11 cellular contexts compared by ENCODE assay signal in the genomic region with DNA sequence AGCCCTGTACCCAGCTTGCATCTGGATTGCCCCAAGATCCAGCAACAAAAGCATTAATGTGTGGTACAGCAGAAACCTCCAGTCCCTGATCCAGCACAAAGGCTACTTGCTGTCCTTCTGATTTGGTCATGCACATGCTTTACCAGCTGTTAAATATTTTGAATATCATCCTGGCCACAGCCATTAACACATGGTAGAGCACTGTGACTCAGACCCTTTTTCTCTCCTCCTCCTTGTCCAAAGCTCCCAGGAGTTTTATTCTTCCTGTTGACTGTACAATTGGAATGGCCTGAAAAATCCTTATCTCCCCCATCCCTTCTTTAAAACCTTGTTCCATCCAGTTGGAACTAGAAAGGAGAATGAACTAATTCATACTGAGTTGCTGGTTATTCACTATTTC.
DNase-seq lines count a peak whose midpoint lies in the region; ATAC-seq and TF ChIP-seq lines count a peak whose summit lies in the region.
"Had no signal": no experiment of that assay in that cellular context is flagged by ENCODE, and none has a peak within 500 bp of the region (broad histone marks: within the 10 kb centered on the region; RNA-seq: fewer than 3 reads in every experiment).

No MANE protein-coding gene starts in this region.

- no peaks in the 10 kb centered on the region for H3K79me2 ChIP-seq in hepatocyte

- no peak overlapping the region for H2AFZ ChIP-seq in hepatocyte

- ATAC-seq in thoracic aorta (ENCODE audit: insufficient number of reproducible peaks, low FRiP score, low read depth) = peak; percentile 78
- ATAC-seq: body of pancreas had no signal

- no peak for TF ChIP-seq POLR2A in stomach (IDR thresholded peaks at IDR 0.05)

- no peaks in the 10 kb centered on the region for H3K9me2 ChIP-seq in hepatocyte (replicated peaks; ENCODE audit: insufficient read depth)

- DNase-seq in HK-2 (ENCODE audit: unreplicated experiment) = peak; percentile 15
- peak; percentile 92 for DNase-seq in astrocyte of the spinal cord (ENCODE audit: low read depth, low spot score)
- DNase-seq in hepatocyte (ENCODE audit: low spot score) = peak; percentile 12
- no peak for DNase-seq in thoracic aorta (ENCODE audit: low spot score)
- no peak for DNase-seq in activated CD4-positive, alpha-beta T cell treated with anti-CD3 and anti-CD28 coated beads, Interleukin-2, amount 50 U/mL, for 48 hours
- no peak for DNase-seq in DMS79 treated with DMSO at 0.1 percent for 48 hours (lab: John Stamatoyannopoulos, UW)
- DNase-seq in stomach = no peak
- no peak for DNase-seq in NCI-H2081 (lab: John Stamatoyannopoulos, UW)
- DNase-seq: body of pancreas, GDM1, nephron progenitor cell had no signal

- no peaks in the 10 kb centered on the region for H3K36me3 ChIP-seq in hepatocyte (replicated peaks; ENCODE audit: insufficient read depth, low read depth)
- H3K36me3 ChIP-seq in thoracic aorta = no peaks in the 10 kb centered on the region
- H3K36me3 ChIP-seq in stomach = no peaks in the 10 kb centered on the region

- H3K4me1 ChIP-seq in hepatocyte (ENCODE audit: insufficient read depth) = no peaks in the 10 kb centered on the region
- peaks cover 4 to 32% of the 10 kb centered on the region in 2 donors for H3K4me1 ChIP-seq in thoracic aorta (ENCODE audit: control insufficient read depth in 1 of 2, low read depth in 2 of 2)
- H3K4me1 ChIP-seq in stomach = peaks cover 0 to 11% (median 0%) of the 10 kb centered on the region in 4 donors
- H3K4me1 ChIP-seq: body of pancreas had no signal

- no peak overlapping the region for H3K4me2 ChIP-seq in hepatocyte

- H3K9me3 ChIP-seq in hepatocyte (ENCODE audit: low read depth) (no peaks in the 10 kb centered on the region), thoracic aorta (no peaks in the 10 kb centered on the region), stomach (no peaks in the 10 kb centered on the region)
- H3K9me3 ChIP-seq: body of pancreas had no signal

- no peak for TF ChIP-seq EP300 in stomach (IDR thresholded peaks at IDR 0.05)

- H3K4me3 ChIP-seq in astrocyte of the spinal cord (ENCODE audit: low read depth, low read length) = no peak overlapping the region
- no peak overlapping the region for H3K4me3 ChIP-seq in hepatocyte
- no peak overlapping the region for H3K4me3 ChIP-seq in thoracic aorta
- H3K4me3 ChIP-seq in stomach = no peak overlapping the region
- H3K4me3 ChIP-seq: body of pancreas had no signal

- H4K20me1 ChIP-seq in hepatocyte (ENCODE audit: insufficient read depth, poor library complexity, severe bottlenecking) = no peaks in the 10 kb centered on the region

- H3K27me3 ChIP-seq in hepatocyte (no peaks in the 10 kb centered on the region), thoracic aorta (replicated peaks; ENCODE audit: insufficient read depth) (no peaks in the 10 kb centered on the region), stomach (no peaks in the 10 kb centered on the region)
- H3K27me3 ChIP-seq: body of pancreas had no signal

- intact Hi-C loops in stomach (cut with DNase I; ENCODE audit: low total_unique reads) = no loop called here

- in situ Hi-C loops in astrocyte of the spinal cord (cut with HindIII; ENCODE audit: low sequenced_read_pairs) = no loop called here

- H3K27ac ChIP-seq in hepatocyte (no peak overlapping the region), thoracic aorta (peak overlapping the region; percentile 1 to 49), stomach (peak overlapping the region in 2 of 5 donors; percentile 19 to 53)
- H3K27ac ChIP-seq: body of pancreas had no signal

- TF ChIP-seq CTCF in astrocyte of the spinal cord (IDR thresholded peaks at IDR 0.05; ENCODE audit: low read depth, low read length) = no peak
- no peak for TF ChIP-seq CTCF in hepatocyte (IDR thresholded peaks at IDR 0.05; ENCODE audit: poor library complexity)
- TF ChIP-seq CTCF in thoracic aorta (IDR thresholded peaks at IDR 0.05) = no peak
- TF ChIP-seq CTCF in stomach (IDR thresholded peaks at IDR 0.05) = no peak

Comparison
In these comparisons a context has a peak if more than half of its experiments do, and no peak if none do; other contexts are left out.
1. DNase-seq: peak in HK-2 (single experiment), astrocyte of the spinal cord (single experiment) and hepatocyte (single experiment); none in thoracic aorta (single experiment), activated CD4-positive, alpha-beta T cell treated with anti-CD3 and anti-CD28 coated beads, Interleukin-2, amount 50 U/mL, for 48 hours (0 of 2), DMS79 treated with DMSO at 0.1 percent for 48 hours (single experiment), stomach (single experiment) and NCI-H2081 (0 of 2).